ENCODE assay signal across 21 cellular contexts in the genomic region with DNA sequence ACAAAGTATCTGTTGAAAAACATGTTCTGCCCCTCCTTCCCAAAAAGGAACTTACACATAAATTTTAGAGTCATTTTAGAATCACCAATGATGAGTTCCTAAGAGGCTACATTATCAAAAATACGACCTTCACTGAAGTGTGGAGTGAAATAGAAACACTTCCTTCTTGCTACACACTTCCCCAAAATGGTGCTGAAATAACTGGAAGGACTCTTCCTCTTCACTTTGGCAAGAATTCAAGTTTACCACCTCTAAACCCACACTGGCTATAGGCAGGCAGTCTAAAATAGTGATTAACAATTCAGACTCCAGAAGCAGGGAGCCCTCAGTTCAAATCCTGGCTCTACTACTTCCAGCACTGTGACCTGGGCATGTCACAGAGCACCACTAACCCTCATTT.
DNase-seq lines count a peak whose midpoint lies in the region; ATAC-seq and TF ChIP-seq lines count a peak whose summit lies in the region.
"Had no signal": no experiment of that assay in that cellular context is flagged by ENCODE, and none has a peak within 500 bp of the region (broad histone marks: within the 10 kb centered on the region; RNA-seq: fewer than 3 reads in every experiment).

No MANE protein-coding gene starts in this region.

- no peaks in the 10 kb centered on the region for H3K27me3 ChIP-seq in CD4-positive, alpha-beta memory T cell (ENCODE audit: insufficient read depth, low read length)

- H3K4me3 ChIP-seq in NB4 (ENCODE audit: low read depth, low read length), result no peak overlapping the region
- no peak overlapping the region for H3K4me3 ChIP-seq in CD4-positive, alpha-beta memory T cell (ENCODE audit: low read length in 2 of 2)
- H3K4me3 ChIP-seq: GM23338 had no signal

- ATAC-seq in GM18502 (IDR thresholded peaks at IDR 0.05; ENCODE audit: poor library complexity, unreplicated experiment), result peak; percentile 63
- ATAC-seq in HG02973 (IDR thresholded peaks at IDR 0.05; ENCODE audit: unreplicated experiment), result no peak
- ATAC-seq: GM23338; stimulated activated naive CD8-positive, alpha-beta T cell treated with anti-CD3 and anti-CD28 coated beads, Interleukin-15, Interleukin-2, amounts not matched to agents 100 U/mL and 50 U/mL, for 24 hours had no signal

- intact Hi-C loops in CD4-positive, alpha-beta memory T cell (cut with micrococcal nuclease), result no loop called here

- no peaks in the 10 kb centered on the region for H3K36me3 ChIP-seq in CD4-positive, alpha-beta memory T cell (ENCODE audit: insufficient read depth, low read length)

- no peaks in the 10 kb centered on the region for H3K27me3 Mint-ChIP-seq in CD4-positive, alpha-beta memory T cell
- H3K27me3 Mint-ChIP-seq: activated CD4-positive, alpha-beta T cell treated with anti-CD3 and anti-CD28 coated beads, Interleukin-2, amount 10 ng/mL, durations not matched to agents 24 days and 14 days; CD4-positive, alpha-beta T cell had no signal

- POLR2A ChIA-PET in CD4-positive, alpha-beta memory T cell (lab: Charles Lee; ENCODE audit: partially characterized antibody), result no interaction called here

- H3K36me3 Mint-ChIP-seq in CD4-positive, alpha-beta memory T cell, result no peaks in the 10 kb centered on the region

- peaks cover 0 to 5% (median 0%) of the 10 kb centered on the region in 8 donors for H3K9me3 Mint-ChIP-seq in CD4-positive, alpha-beta memory T cell
- H3K9me3 Mint-ChIP-seq: activated CD4-positive, alpha-beta T cell treated with anti-CD3 and anti-CD28 coated beads, Interleukin-2, amount 10 ng/mL, durations not matched to agents 24 days and 14 days; GM23338 had no signal

- no peaks in the 10 kb centered on the region for H3K9me3 ChIP-seq in CD4-positive, alpha-beta memory T cell (ENCODE audit: control insufficient read depth in 1 of 2, low read length in 2 of 2)

- TF ChIP-seq CTCF in NB4 (IDR thresholded peaks at IDR 0.05; ENCODE audit: low read depth, low read length), result no peak

- H3K4me1 Mint-ChIP-seq in CD4-positive, alpha-beta memory T cell, result no peaks in the 10 kb centered on the region
- H3K4me1 Mint-ChIP-seq: activated CD4-positive, alpha-beta T cell treated with anti-CD3 and anti-CD28 coated beads, Interleukin-2, amount 10 ng/mL, durations not matched to agents 24 days and 14 days; GM23338 had no signal

- H3K27ac ChIP-seq in CD4-positive, alpha-beta memory T cell (ENCODE audit: low read depth, low read length), result no peak overlapping the region

- no peak overlapping the region for H3K4me3 Mint-ChIP-seq in CD4-positive, alpha-beta memory T cell
- H3K4me3 Mint-ChIP-seq: activated CD4-positive, alpha-beta T cell treated with anti-CD3 and anti-CD28 coated beads, Interleukin-2, amount 10 ng/mL, durations not matched to agents 24 days and 14 days; CD4-positive, alpha-beta T cell; GM23338 had no signal

- DNase-seq in AML-193 (lab: John Stamatoyannopoulos, UW), result peak; percentile 12 to 54
- DNase-seq in NB4 (ENCODE audit: low read depth), result peak; percentile 3
- peak; percentile 15 for DNase-seq in germinal center (ENCODE audit: low spot score)
- no peak for DNase-seq in CD4-positive, alpha-beta memory T cell
- DNase-seq in superior temporal gyrus (ENCODE audit: extremely low spot score), result no peak
- no peak for DNase-seq in HuH-7.5 (ENCODE audit: low spot score)
- DNase-seq: activated CD4-positive, alpha-beta T cell treated with anti-CD3 and anti-CD28 coated beads, Interleukin-2, amount 10 ng/mL, durations not matched to agents 24 days and 14 days; activated CD8-positive, alpha-beta memory T cell treated with anti-CD3 and anti-CD28 coated beads, Interleukin-2, amount 50 U/mL, for 48 hours; activated gamma-delta T cell treated with Interleukin-2 at 50 U/mL for 16 hours; anterior cingulate cortex; CD4-positive, alpha-beta T cell; cerebellar nuclear complex; mammary epithelial cell; NCI-H146; NCI-H2227 treated with DMSO at 0.1 percent for 48 hours; NK-92 treated with Interleukin-12 subunit alpha and Interleukin-12 subunit beta, amount 100 ng/mL, for 24 hours; SHP77 treated with DMSO at 0.1 percent for 48 hours; stimulated activated naive CD8-positive, alpha-beta T cell treated with anti-CD3 and anti-CD28 coated beads, Interleukin-15, Interleukin-2, amounts not matched to agents 100 U/mL and 50 U/mL, for 24 hours had no signal

- CTCF ChIA-PET in CD4-positive, alpha-beta memory T cell (lab: Charles Lee; ENCODE audit: partially characterized antibody), result no interaction called here

- no peak for TF ChIP-seq POLR2A in NB4 (IDR thresholded peaks at IDR 0.05; ENCODE audit: extremely low read depth, insufficient read length)

- H3K27ac Mint-ChIP-seq in CD4-positive, alpha-beta memory T cell, result no peak overlapping the region
- H3K27ac Mint-ChIP-seq: activated CD4-positive, alpha-beta T cell treated with anti-CD3 and anti-CD28 coated beads, Interleukin-2, amount 10 ng/mL, durations not matched to agents 24 days and 14 days; CD4-positive, alpha-beta T cell; GM23338 had no signal

- no peaks in the 10 kb centered on the region for H3K4me1 ChIP-seq in CD4-positive, alpha-beta memory T cell (ENCODE audit: insufficient read depth, low read length)

Comparison
In these comparisons a context has a peak if more than half of its experiments do, and no peak if none do; other contexts are left out.
1. DNase-seq: peak in AML-193 (2 of 2), NB4 (single experiment) and germinal center (single experiment); none in CD4-positive, alpha-beta memory T cell (0 of 5), superior temporal gyrus (single experiment) and HuH-7.5 (single experiment).